8 cellular contexts compared by ENCODE assay signal in genomic region chr1:117664314-117664713, GRCh38. TPM values are rescaled to one million over a fixed set of nuclear protein-coding genes. Genes with fewer than 3 reads are reported as not detected.
DNase-seq lines count a peak whose midpoint lies in the region; ATAC-seq and TF ChIP-seq lines count a peak whose summit lies in the region.

No MANE protein-coding gene starts in this region.

- POLR2A ChIA-PET in CD8-positive, alpha-beta T cell (lab: Charles Lee) = interaction anchor here (0.9 to 2.9 kb wide), 3 partner anchors 8 to 57 kb away, joined by 3 to 12 read pairs (median 7); partner anchors contain the start of gene TENT5C

- H3K4me1 Mint-ChIP-seq in CD8-positive, alpha-beta T cell (ENCODE audit: low read depth) = peaks cover 72% of the 10 kb centered on the region
- peaks cover 67% of the 10 kb centered on the region for H3K4me1 Mint-ChIP-seq in activated T-helper 2 cell treated with anti-CD3 and anti-CD28 coated beads, Interferon-gamma antibody, Interleukin-2, Interleukin-4, amounts not matched to agents 10 μg/mL and 5 μg/mL and 100 μg/mL, durations not matched to agents 14 hours and 24 hours and 36 hours (ENCODE audit: low read depth)
- peaks cover 78% of the 10 kb centered on the region for H3K4me1 Mint-ChIP-seq in stimulated activated naive CD8-positive, alpha-beta T cell treated with anti-CD3 and anti-CD28 coated beads, Interleukin-15, Interleukin-2, amounts not matched to agents 100 ng/mL and 50 ng/mL, for 24 hours (ENCODE audit: low read depth)
- no peaks in the 10 kb centered on the region for H3K4me1 Mint-ChIP-seq in osteocyte (ENCODE audit: unreplicated experiment)

- peaks cover 17% of the 10 kb centered on the region for H3K27me3 Mint-ChIP-seq in CD8-positive, alpha-beta T cell (ENCODE audit: low read depth)
- H3K27me3 Mint-ChIP-seq in activated T-helper 2 cell treated with anti-CD3 and anti-CD28 coated beads, Interferon-gamma antibody, Interleukin-2, Interleukin-4, amounts not matched to agents 10 μg/mL and 5 μg/mL and 100 μg/mL, durations not matched to agents 14 hours and 24 hours and 36 hours (ENCODE audit: low read depth) = no peaks in the 10 kb centered on the region
- H3K27me3 Mint-ChIP-seq in stimulated activated naive CD8-positive, alpha-beta T cell treated with anti-CD3 and anti-CD28 coated beads, Interleukin-15, Interleukin-2, amounts not matched to agents 100 ng/mL and 50 ng/mL, for 24 hours = peaks cover 10% of the 10 kb centered on the region
- H3K27me3 Mint-ChIP-seq in osteocyte (ENCODE audit: unreplicated experiment) = no peaks in the 10 kb centered on the region

- no peaks in the 10 kb centered on the region for H3K36me3 ChIP-seq in CD8-positive, alpha-beta T cell (ENCODE audit: insufficient read depth, low read length)

- CTCF ChIA-PET in CD8-positive, alpha-beta T cell (lab: Charles Lee) = interaction anchor here (0.6 to 3.1 kb wide), 4 partner anchors 9 to 130 kb away, joined by 3 to 14 read pairs (median 4); no protein-coding TSS in a partner anchor

- peak overlapping the region; percentile 44 for H3K27ac ChIP-seq in CD8-positive, alpha-beta T cell (ENCODE audit: low read depth, low read length)

- H3K9me3 ChIP-seq in CD8-positive, alpha-beta T cell (ENCODE audit: low read length) = no peaks in the 10 kb centered on the region

- H3K4me3 ChIP-seq in CD8-positive, alpha-beta T cell (ENCODE audit: low read depth, low read length) = no peak overlapping the region

- peaks cover 53% of the 10 kb centered on the region for H3K4me1 ChIP-seq in CD8-positive, alpha-beta T cell (ENCODE audit: insufficient read depth, low read length)

- ATAC-seq in CD8-positive, alpha-beta T cell = peak; percentile 77
- ATAC-seq in GM21390 (IDR thresholded peaks at IDR 0.05; ENCODE audit: unreplicated experiment) (peak; percentile 93), HG03571 (IDR thresholded peaks at IDR 0.05; ENCODE audit: unreplicated experiment) (peak; percentile 99)

- H3K36me3 Mint-ChIP-seq in CD8-positive, alpha-beta T cell = peaks cover 5% of the 10 kb centered on the region
- H3K36me3 Mint-ChIP-seq in activated T-helper 2 cell treated with anti-CD3 and anti-CD28 coated beads, Interferon-gamma antibody, Interleukin-2, Interleukin-4, amounts not matched to agents 10 μg/mL and 5 μg/mL and 100 μg/mL, durations not matched to agents 14 hours and 24 hours and 36 hours (ENCODE audit: low read depth) = peaks cover 17% of the 10 kb centered on the region
- H3K36me3 Mint-ChIP-seq in stimulated activated naive CD8-positive, alpha-beta T cell treated with anti-CD3 and anti-CD28 coated beads, Interleukin-15, Interleukin-2, amounts not matched to agents 100 ng/mL and 50 ng/mL, for 24 hours (ENCODE audit: low read depth) = peaks cover 7% of the 10 kb centered on the region
- H3K36me3 Mint-ChIP-seq in osteocyte (ENCODE audit: unreplicated experiment) = no peaks in the 10 kb centered on the region

- no peak overlapping the region for H3K4me3 Mint-ChIP-seq in CD8-positive, alpha-beta T cell
- no peak overlapping the region for H3K4me3 Mint-ChIP-seq in activated T-helper 2 cell treated with anti-CD3 and anti-CD28 coated beads, Interferon-gamma antibody, Interleukin-2, Interleukin-4, amounts not matched to agents 10 μg/mL and 5 μg/mL and 100 μg/mL, durations not matched to agents 14 hours and 24 hours and 36 hours (ENCODE audit: low read depth)
- peak overlapping the region; percentile 25 for H3K4me3 Mint-ChIP-seq in stimulated activated naive CD8-positive, alpha-beta T cell treated with anti-CD3 and anti-CD28 coated beads, Interleukin-15, Interleukin-2, amounts not matched to agents 100 ng/mL and 50 ng/mL, for 24 hours
- H3K4me3 Mint-ChIP-seq in osteocyte (ENCODE audit: unreplicated experiment) = no peak overlapping the region

- no peak for TF ChIP-seq CTCF in CD8-positive, alpha-beta T cell (IDR thresholded peaks at IDR 0.05)
- no peak for TF ChIP-seq CTCF in osteocyte (IDR thresholded peaks at IDR 0.05)

- DNase-seq in CD8-positive, alpha-beta T cell = peak in 5 of 7 experiments; percentile 30 to 78 (median 54)
- peak; percentile 67 for DNase-seq in activated T-helper 2 cell treated with anti-CD3 and anti-CD28 coated beads, Interferon-gamma antibody, Interleukin-2, Interleukin-4, amounts not matched to agents 10 μg/mL and 5 μg/mL and 100 μg/mL, durations not matched to agents 14 hours and 24 hours and 36 hours (ENCODE audit: low spot score)
- DNase-seq in SKM-1 treated with dmso at 0.1 percent for 144 hours (lab: John Stamatoyannopoulos, UW; ENCODE audit: unreplicated experiment) (no peak), osteocyte (ENCODE audit: extremely low spot score, unreplicated experiment) (no peak), NCI-H345 (lab: John Stamatoyannopoulos, UW) (no peak)

- H3K9me3 Mint-ChIP-seq in CD8-positive, alpha-beta T cell = peaks cover 8% of the 10 kb centered on the region
- peaks cover 8% of the 10 kb centered on the region for H3K9me3 Mint-ChIP-seq in activated T-helper 2 cell treated with anti-CD3 and anti-CD28 coated beads, Interferon-gamma antibody, Interleukin-2, Interleukin-4, amounts not matched to agents 10 μg/mL and 5 μg/mL and 100 μg/mL, durations not matched to agents 14 hours and 24 hours and 36 hours
- H3K9me3 Mint-ChIP-seq in stimulated activated naive CD8-positive, alpha-beta T cell treated with anti-CD3 and anti-CD28 coated beads, Interleukin-15, Interleukin-2, amounts not matched to agents 100 ng/mL and 50 ng/mL, for 24 hours = peaks cover 11% of the 10 kb centered on the region
- no peaks in the 10 kb centered on the region for H3K9me3 Mint-ChIP-seq in osteocyte (ENCODE audit: unreplicated experiment)

- peak overlapping the region; percentile 85 for H3K27ac Mint-ChIP-seq in CD8-positive, alpha-beta T cell
- H3K27ac Mint-ChIP-seq in activated T-helper 2 cell treated with anti-CD3 and anti-CD28 coated beads, Interferon-gamma antibody, Interleukin-2, Interleukin-4, amounts not matched to agents 10 μg/mL and 5 μg/mL and 100 μg/mL, durations not matched to agents 14 hours and 24 hours and 36 hours = peak overlapping the region; percentile 83
- peak overlapping the region; percentile 90 for H3K27ac Mint-ChIP-seq in stimulated activated naive CD8-positive, alpha-beta T cell treated with anti-CD3 and anti-CD28 coated beads, Interleukin-15, Interleukin-2, amounts not matched to agents 100 ng/mL and 50 ng/mL, for 24 hours
- no peak overlapping the region for H3K27ac Mint-ChIP-seq in osteocyte (ENCODE audit: unreplicated experiment)

- H3K27me3 ChIP-seq in CD8-positive, alpha-beta T cell (ENCODE audit: insufficient read depth, low read length) = no peaks in the 10 kb centered on the region

- intact Hi-C loops in CD8-positive, alpha-beta T cell (cut with DNase I, micrococcal nuclease) = loop anchor here (1.0 to 10.0 kb wide), 5 partner anchors 8 to 1290 kb away; partner anchors contain the start of genes ATP1A1 (in 2 of the 2), GDAP2 (in 1 of the 2), TENT5C (in 1 of the 2) and WDR3 (in 1 of the 2)
- intact Hi-C loops in activated T-helper 2 cell treated with anti-CD3 and anti-CD28 coated beads, Interferon-gamma antibody, Interleukin-2, Interleukin-4, amounts not matched to agents 10 μg/mL and 5 μg/mL and 100 μg/mL, durations not matched to agents 14 hours and 24 hours and 36 hours (cut with micrococcal nuclease) = loop anchor here (1.0 to 10.0 kb wide), 8 partner anchors 8 to 1290 kb away; partner anchors contain the start of genes ATP1A1, MAN1A2 and TTF2

RNA-seq across cellular contexts. Expression of gene TENT5C, which starts 58.5 kb away (rescaled TPM):
- 100 to 1,000 TPM; 146 to 150 TPM for total RNA-seq in CD8-positive, alpha-beta T cell
- 11.2 and 11.6 TPM in 2 replicates for total RNA-seq in activated T-helper 2 cell treated with anti-CD3 and anti-CD28 coated beads, Interferon-gamma antibody, Interleukin-2, Interleukin-4, amounts not matched to agents 10 μg/mL and 5 μg/mL and 100 μg/mL, durations not matched to agents 14 hours and 24 hours and 36 hours
- total RNA-seq in osteocyte = 0.05 and 0.08 TPM in 2 replicates

Comparison
In these comparisons a context has a peak if more than half of its experiments do, and no peak if none do; other contexts are left out.
1. DNase-seq: peak in CD8-positive, alpha-beta T cell (5 of 7) and activated T-helper 2 cell treated with anti-CD3 and anti-CD28 coated beads, Interferon-gamma antibody, Interleukin-2, Interleukin-4, amounts not matched to agents 10 μg/mL and 5 μg/mL and 100 μg/mL, durations not matched to agents 14 hours and 24 hours and 36 hours (single experiment); none in SKM-1 treated with dmso at 0.1 percent for 144 hours (single experiment), osteocyte (single experiment) and NCI-H345 (single experiment).
2. RNA of gene TENT5C, which starts 58.5 kb away (total RNA-seq): 146 to 150 TPM in CD8-positive, alpha-beta T cell; 11.2 to 11.6 TPM in activated T-helper 2 cell treated with anti-CD3 and anti-CD28 coated beads, Interferon-gamma antibody, Interleukin-2, Interleukin-4, amounts not matched to agents 10 μg/mL and 5 μg/mL and 100 μg/mL, durations not matched to agents 14 hours and 24 hours and 36 hours and 0.05 to 0.08 TPM in osteocyte; every median in the first group is over 10 times any median in the second.
3. Peak in every context shown above with its lines, with median percentiles within 50 percentile points of each other: ATAC-seq.